In genomic region chr16:65323655-65324237, GRCh38 we compare ENCODE assay signal across 17 cellular contexts.
"Had no signal": no experiment of that assay in that cellular context is flagged by ENCODE, and none has a peak within 500 bp of the region (broad histone marks: within the 10 kb centered on the region; RNA-seq: fewer than 3 reads in every experiment).

No MANE protein-coding gene starts in this region.

- H3K9me3 Mint-ChIP-seq: mesothelial cell of epicardium, neural progenitor cell had no signal

- ATAC-seq: activated T-cell treated with anti-CD3 and anti-CD28 coated beads, Interleukin-2, amount 50 U/mL, for 4 hours; gastroesophageal sphincter; left ventricle myocardium superior; naive thymus-derived CD8-positive, alpha-beta T cell; right lobe of liver had no signal

- DNase-seq: activated CD4-positive, CD25-positive, alpha-beta regulatory T cell treated with anti-CD3 and anti-CD28 coated beads, Interleukin-2, amount 50 U/mL, for 72 hours; activated CD8-positive, alpha-beta memory T cell treated with anti-CD3 and anti-CD28 coated beads, Interleukin-2, amount 50 U/mL, for 48 hours; activated naive CD4-positive, alpha-beta T cell treated with Interleukin-2 at 50 U/mL for 16 hours; activated T-cell treated with anti-CD3 and anti-CD28 coated beads, Interleukin-2, amount 50 U/mL, for 4 hours; cerebellar nuclear complex; head of caudate nucleus; hypothalamus; left ventricle myocardium superior; mammary epithelial cell; posterior cingulate gyrus; right lobe of liver; stimulated activated CD4-positive, alpha-beta T cell treated with anti-CD3 and anti-CD28 coated beads, Interleukin-1b, Interleukin-23, amount 100 ng/mL, for 48 hours; stomach had no signal

- H3K27ac Mint-ChIP-seq: mesothelial cell of epicardium; naive thymus-derived CD8-positive, alpha-beta T cell; neural progenitor cell had no signal

- H3K4me3 Mint-ChIP-seq: activated T-cell treated with anti-CD3 and anti-CD28 coated beads, Interleukin-2, amount 50 U/mL, for 4 hours; mesothelial cell of epicardium; naive thymus-derived CD8-positive, alpha-beta T cell; neural progenitor cell had no signal

- H3K4me1 Mint-ChIP-seq: naive thymus-derived CD8-positive, alpha-beta T cell had no signal
